Comparison of ENCODE assay signal across 1 cellular context in the genomic region with DNA sequence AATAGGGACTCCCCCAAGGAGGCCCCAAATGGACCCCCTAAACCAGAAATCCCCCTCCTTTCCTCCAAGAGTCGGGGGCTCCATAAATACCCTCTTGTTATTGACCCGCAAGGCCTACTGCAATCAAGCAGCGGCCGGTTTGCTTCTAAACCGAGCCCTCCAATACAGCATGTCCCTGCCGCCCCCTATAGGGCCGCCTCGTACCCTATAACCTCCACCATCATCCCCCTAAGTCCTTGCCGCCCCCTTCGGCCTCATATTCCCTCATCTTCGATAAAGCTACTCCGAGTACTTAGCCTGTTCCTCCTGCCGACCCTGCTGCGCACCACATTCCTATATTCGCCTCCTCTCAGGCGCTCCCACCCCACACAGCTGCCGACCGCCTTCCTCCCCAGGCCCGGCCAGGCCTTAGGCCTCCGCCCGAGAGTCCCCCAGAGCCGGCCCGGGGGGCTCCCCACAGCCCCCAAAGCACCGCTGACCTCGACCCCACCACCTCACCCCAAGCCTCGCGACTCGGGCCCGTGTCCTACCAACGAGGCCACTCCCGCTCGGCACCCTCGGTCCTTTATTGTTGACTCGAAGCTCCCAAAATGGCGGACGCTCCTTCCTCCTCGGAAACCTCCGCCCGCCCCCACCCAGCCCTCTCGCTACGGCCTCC.
A peak's percentile ranks its signal among the peaks of the same experiment; 100 is the strongest.
TF ChIP-seq lines count a peak whose summit lies in the region.

No MANE protein-coding gene starts in this region.

TF ChIP-seq in HepG2, 621 proteins besides CTCF, POLR2A, EP300 and RAD21 (continued from another document and continues in another):
- TF ChIP-seq, protein P1, sequence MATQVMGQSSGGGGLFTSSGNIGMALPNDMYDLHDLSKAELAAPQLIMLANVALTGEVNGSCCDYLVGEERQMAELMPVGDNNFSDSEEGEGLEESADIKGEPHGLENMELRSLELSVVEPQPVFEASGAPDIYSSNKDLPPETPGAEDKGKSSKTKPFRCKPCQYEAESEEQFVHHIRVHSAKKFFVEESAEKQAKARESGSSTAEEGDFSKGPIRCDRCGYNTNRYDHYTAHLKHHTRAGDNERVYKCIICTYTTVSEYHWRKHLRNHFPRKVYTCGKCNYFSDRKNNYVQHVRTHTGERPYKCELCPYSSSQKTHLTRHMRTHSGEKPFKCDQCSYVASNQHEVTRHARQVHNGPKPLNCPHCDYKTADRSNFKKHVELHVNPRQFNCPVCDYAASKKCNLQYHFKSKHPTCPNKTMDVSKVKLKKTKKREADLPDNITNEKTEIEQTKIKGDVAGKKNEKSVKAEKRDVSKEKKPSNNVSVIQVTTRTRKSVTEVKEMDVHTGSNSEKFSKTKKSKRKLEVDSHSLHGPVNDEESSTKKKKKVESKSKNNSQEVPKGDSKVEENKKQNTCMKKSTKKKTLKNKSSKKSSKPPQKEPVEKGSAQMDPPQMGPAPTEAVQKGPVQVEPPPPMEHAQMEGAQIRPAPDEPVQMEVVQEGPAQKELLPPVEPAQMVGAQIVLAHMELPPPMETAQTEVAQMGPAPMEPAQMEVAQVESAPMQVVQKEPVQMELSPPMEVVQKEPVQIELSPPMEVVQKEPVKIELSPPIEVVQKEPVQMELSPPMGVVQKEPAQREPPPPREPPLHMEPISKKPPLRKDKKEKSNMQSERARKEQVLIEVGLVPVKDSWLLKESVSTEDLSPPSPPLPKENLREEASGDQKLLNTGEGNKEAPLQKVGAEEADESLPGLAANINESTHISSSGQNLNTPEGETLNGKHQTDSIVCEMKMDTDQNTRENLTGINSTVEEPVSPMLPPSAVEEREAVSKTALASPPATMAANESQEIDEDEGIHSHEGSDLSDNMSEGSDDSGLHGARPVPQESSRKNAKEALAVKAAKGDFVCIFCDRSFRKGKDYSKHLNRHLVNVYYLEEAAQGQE (IDR thresholded peaks at IDR 0.05; ENCODE audit: borderline replicate concordance in 1 of 2, low read depth in 1 of 2, low read length in 2 of 2) = no peak
- TF ChIP-seq JDP2 (CRISPR knock-in tag; IDR thresholded peaks at IDR 0.05; ENCODE audit: borderline replicate concordance) (no peak), ELF1 (CRISPR knock-in tag; IDR thresholded peaks at IDR 0.05) (no peak), TMF1 (CRISPR knock-in tag; IDR thresholded peaks at IDR 0.05; ENCODE audit: low read depth) (no peak), GPN1 (CRISPR knock-in tag; IDR thresholded peaks at IDR 0.05; ENCODE audit: borderline replicate concordance) (no peak), ZNF160 (CRISPR knock-in tag; IDR thresholded peaks at IDR 0.05) (no peak), FOXJ3 (CRISPR knock-in tag; IDR thresholded peaks at IDR 0.05; ENCODE audit: borderline replicate concordance) (no peak), ZNF546 (CRISPR knock-in tag; conservative IDR thresholded peaks at IDR 0.05) (0 out of 2 replicates have a peak, but pooled peaks have one; percentile 21), SIN3A (IDR thresholded peaks at IDR 0.05; ENCODE audit: borderline replicate concordance, low read depth, low read length) (peak; percentile 67; the same call in 1 of the 2 replicates), TAF15 (IDR thresholded peaks at IDR 0.05; ENCODE audit: low read depth, low read length, poor library complexity, severe bottlenecking) (no peak), MXD4 (CRISPR knock-in tag; IDR thresholded peaks at IDR 0.05) (peak; percentile 14), MTA1 (CRISPR knock-in tag; IDR thresholded peaks at IDR 0.05; ENCODE audit: borderline replicate concordance) (no peak), RCOR2 (CRISPR knock-in tag; IDR thresholded peaks at IDR 0.05) (no peak), FUBP1 (CRISPR knock-in tag; IDR thresholded peaks at IDR 0.05; ENCODE audit: borderline replicate concordance) (no peak), ATF2 (CRISPR knock-in tag; IDR thresholded peaks at IDR 0.05) (no peak), PHF21A (CRISPR knock-in tag; IDR thresholded peaks at IDR 0.05) (no peak), MED8 (CRISPR knock-in tag; IDR thresholded peaks at IDR 0.05; ENCODE audit: insufficient replicate concordance) (no peak), ZNF446 (CRISPR knock-in tag; IDR thresholded peaks at IDR 0.05) (no peak), ARNTL (CRISPR knock-in tag; IDR thresholded peaks at IDR 0.05) (peak; percentile 2; the same call in 1 of the 2 replicates), ZNF24 (IDR thresholded peaks at IDR 0.05) (no peak), ZFY (CRISPR knock-in tag; IDR thresholded peaks at IDR 0.05) (peak; percentile 93), ZNF232 (CRISPR knock-in tag; IDR thresholded peaks at IDR 0.05; ENCODE audit: borderline replicate concordance) (no peak), NCOA5 (CRISPR knock-in tag; IDR thresholded peaks at IDR 0.05) (no peak), ZNF263 (CRISPR knock-in tag; IDR thresholded peaks at IDR 0.05) (no peak), HHEX (CRISPR knock-in tag; IDR thresholded peaks at IDR 0.05) (no peak), ARHGAP35 (CRISPR knock-in tag; IDR thresholded peaks at IDR 0.05; ENCODE audit: borderline replicate concordance) (no peak), MTF1 (CRISPR knock-in tag; IDR thresholded peaks at IDR 0.05) (no peak), ZBTB43 (CRISPR knock-in tag; conservative IDR thresholded peaks at IDR 0.05) (no peak), RNF2 (conservative IDR thresholded peaks at IDR 0.05; ENCODE audit: low read depth) (no peak), NFIB (CRISPR knock-in tag; IDR thresholded peaks at IDR 0.05; ENCODE audit: borderline replicate concordance) (no peak), ZNF737 (CRISPR knock-in tag; IDR thresholded peaks at IDR 0.05; ENCODE audit: borderline replicate concordance) (no peak), EZH2 (conservative IDR thresholded peaks at IDR 0.05; ENCODE audit: low read depth, low read length) (no peak), ZNF740 (CRISPR knock-in tag; IDR thresholded peaks at IDR 0.05) (no peak)
- TF ChIP-seq, protein P2, sequence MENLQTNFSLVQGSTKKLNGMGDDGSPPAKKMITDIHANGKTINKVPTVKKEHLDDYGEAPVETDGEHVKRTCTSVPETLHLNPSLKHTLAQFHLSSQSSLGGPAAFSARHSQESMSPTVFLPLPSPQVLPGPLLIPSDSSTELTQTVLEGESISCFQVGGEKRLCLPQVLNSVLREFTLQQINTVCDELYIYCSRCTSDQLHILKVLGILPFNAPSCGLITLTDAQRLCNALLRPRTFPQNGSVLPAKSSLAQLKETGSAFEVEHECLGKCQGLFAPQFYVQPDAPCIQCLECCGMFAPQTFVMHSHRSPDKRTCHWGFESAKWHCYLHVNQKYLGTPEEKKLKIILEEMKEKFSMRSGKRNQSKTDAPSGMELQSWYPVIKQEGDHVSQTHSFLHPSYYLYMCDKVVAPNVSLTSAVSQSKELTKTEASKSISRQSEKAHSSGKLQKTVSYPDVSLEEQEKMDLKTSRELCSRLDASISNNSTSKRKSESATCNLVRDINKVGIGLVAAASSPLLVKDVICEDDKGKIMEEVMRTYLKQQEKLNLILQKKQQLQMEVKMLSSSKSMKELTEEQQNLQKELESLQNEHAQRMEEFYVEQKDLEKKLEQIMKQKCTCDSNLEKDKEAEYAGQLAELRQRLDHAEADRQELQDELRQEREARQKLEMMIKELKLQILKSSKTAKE (CRISPR knock-in tag; IDR thresholded peaks at IDR 0.05; ENCODE audit: borderline replicate concordance) = no peak
- TF ChIP-seq, protein P3, sequence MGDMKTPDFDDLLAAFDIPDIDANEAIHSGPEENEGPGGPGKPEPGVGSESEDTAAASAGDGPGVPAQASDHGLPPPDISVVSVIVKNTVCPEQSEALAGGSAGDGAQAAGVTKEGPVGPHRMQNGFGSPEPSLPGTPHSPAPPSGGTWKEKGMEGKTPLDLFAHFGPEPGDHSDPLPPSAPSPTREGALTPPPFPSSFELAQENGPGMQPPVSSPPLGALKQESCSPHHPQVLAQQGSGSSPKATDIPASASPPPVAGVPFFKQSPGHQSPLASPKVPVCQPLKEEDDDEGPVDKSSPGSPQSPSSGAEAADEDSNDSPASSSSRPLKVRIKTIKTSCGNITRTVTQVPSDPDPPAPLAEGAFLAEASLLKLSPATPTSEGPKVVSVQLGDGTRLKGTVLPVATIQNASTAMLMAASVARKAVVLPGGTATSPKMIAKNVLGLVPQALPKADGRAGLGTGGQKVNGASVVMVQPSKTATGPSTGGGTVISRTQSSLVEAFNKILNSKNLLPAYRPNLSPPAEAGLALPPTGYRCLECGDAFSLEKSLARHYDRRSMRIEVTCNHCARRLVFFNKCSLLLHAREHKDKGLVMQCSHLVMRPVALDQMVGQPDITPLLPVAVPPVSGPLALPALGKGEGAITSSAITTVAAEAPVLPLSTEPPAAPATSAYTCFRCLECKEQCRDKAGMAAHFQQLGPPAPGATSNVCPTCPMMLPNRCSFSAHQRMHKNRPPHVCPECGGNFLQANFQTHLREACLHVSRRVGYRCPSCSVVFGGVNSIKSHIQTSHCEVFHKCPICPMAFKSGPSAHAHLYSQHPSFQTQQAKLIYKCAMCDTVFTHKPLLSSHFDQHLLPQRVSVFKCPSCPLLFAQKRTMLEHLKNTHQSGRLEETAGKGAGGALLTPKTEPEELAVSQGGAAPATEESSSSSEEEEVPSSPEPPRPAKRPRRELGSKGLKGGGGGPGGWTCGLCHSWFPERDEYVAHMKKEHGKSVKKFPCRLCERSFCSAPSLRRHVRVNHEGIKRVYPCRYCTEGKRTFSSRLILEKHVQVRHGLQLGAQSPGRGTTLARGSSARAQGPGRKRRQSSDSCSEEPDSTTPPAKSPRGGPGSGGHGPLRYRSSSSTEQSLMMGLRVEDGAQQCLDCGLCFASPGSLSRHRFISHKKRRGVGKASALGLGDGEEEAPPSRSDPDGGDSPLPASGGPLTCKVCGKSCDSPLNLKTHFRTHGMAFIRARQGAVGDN (CRISPR knock-in tag; IDR thresholded peaks at IDR 0.05) = peak; percentile 46; the same call in 1 of the 2 replicates
- TF ChIP-seq, protein P4, sequence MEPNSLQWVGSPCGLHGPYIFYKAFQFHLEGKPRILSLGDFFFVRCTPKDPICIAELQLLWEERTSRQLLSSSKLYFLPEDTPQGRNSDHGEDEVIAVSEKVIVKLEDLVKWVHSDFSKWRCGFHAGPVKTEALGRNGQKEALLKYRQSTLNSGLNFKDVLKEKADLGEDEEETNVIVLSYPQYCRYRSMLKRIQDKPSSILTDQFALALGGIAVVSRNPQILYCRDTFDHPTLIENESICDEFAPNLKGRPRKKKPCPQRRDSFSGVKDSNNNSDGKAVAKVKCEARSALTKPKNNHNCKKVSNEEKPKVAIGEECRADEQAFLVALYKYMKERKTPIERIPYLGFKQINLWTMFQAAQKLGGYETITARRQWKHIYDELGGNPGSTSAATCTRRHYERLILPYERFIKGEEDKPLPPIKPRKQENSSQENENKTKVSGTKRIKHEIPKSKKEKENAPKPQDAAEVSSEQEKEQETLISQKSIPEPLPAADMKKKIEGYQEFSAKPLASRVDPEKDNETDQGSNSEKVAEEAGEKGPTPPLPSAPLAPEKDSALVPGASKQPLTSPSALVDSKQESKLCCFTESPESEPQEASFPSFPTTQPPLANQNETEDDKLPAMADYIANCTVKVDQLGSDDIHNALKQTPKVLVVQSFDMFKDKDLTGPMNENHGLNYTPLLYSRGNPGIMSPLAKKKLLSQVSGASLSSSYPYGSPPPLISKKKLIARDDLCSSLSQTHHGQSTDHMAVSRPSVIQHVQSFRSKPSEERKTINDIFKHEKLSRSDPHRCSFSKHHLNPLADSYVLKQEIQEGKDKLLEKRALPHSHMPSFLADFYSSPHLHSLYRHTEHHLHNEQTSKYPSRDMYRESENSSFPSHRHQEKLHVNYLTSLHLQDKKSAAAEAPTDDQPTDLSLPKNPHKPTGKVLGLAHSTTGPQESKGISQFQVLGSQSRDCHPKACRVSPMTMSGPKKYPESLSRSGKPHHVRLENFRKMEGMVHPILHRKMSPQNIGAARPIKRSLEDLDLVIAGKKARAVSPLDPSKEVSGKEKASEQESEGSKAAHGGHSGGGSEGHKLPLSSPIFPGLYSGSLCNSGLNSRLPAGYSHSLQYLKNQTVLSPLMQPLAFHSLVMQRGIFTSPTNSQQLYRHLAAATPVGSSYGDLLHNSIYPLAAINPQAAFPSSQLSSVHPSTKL (CRISPR knock-in tag; IDR thresholded peaks at IDR 0.05) = no peak; the same call in 1 of the 2 replicates
